37 cellular contexts compared by ENCODE assay signal in the genomic region with DNA sequence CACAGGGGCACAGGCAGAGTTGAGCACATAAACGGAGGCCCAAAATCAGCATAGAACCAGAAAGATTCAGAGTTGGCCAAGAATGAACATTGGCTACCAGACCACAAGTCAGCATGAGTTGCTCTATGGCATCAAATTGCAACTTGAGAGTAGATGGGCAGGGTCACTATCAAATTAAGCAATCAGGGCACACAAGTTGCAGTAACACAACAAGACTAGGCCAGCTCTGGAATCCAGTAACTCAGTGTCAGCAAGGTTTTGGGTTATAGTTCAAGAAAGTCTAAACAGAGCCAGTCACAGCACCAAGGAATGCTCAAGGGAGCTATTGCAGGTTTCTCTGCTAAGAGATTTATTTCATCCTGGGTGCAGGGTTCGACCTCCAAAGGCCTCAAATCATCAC. TPM values are rescaled to one million over a fixed set of nuclear protein-coding genes. Genes with fewer than 3 reads are reported as not detected.
DNase-seq lines count a peak whose midpoint lies in the region; ATAC-seq and TF ChIP-seq lines count a peak whose summit lies in the region.
"Had no signal": no experiment of that assay in that cellular context is flagged by ENCODE, and none has a peak within 500 bp of the region (broad histone marks: within the 10 kb centered on the region; RNA-seq: fewer than 3 reads in every experiment).

No MANE protein-coding gene starts in this region.

- H3K4me1 ChIP-seq in PC-3 (ENCODE audit: insufficient read depth, low read length), result peaks cover 7% of the 10 kb centered on the region
- peaks cover 4% of the 10 kb centered on the region for H3K4me1 ChIP-seq in parathyroid adenoma
- H3K4me1 ChIP-seq in gastroesophageal sphincter, result peaks cover 0 to 5% (median 0%) of the 10 kb centered on the region in 3 donors

- TF ChIP-seq CTCF in AG09319 (IDR thresholded peaks at IDR 0.05; ENCODE audit: low read depth, low read length) (no peak), PC-3 (conservative IDR thresholded peaks at IDR 0.05; ENCODE audit: low read depth, low read length) (no peak), parathyroid adenoma (IDR thresholded peaks at IDR 0.05) (no peak), gastroesophageal sphincter (IDR thresholded peaks at IDR 0.05) (no peak), coronary artery (IDR thresholded peaks at IDR 0.05) (no peak)

- peak; percentile 29 for DNase-seq in AG09319 (ENCODE audit: extremely low read depth, low read depth)
- DNase-seq in PC-3, result peak; percentile 14
- peak; percentile 73 for DNase-seq in fibroblast of peridontal ligament (ENCODE audit: extremely low read depth)
- DNase-seq in NAMALWA (ENCODE audit: low spot score), result no peak
- DNase-seq in COLO668 (lab: John Stamatoyannopoulos, UW; ENCODE audit: unreplicated experiment), result no peak
- DNase-seq in coronary artery (ENCODE audit: low spot score), result no peak
- DNase-seq: activated CD4-positive, alpha-beta T cell treated with anti-CD3 and anti-CD28 coated beads for 36 hours; activated CD8-positive, alpha-beta T cell treated with anti-CD3 and anti-CD28 coated beads, Interleukin-2, amount 10 ng/mL, durations not matched to agents 7 days and 5 days; activated naive CD4-positive, alpha-beta T cell treated with anti-CD3 and anti-CD28 coated beads for 36 hours; amygdala; brain microvascular endothelial cell; CD8-positive, alpha-beta memory T cell; DMS 273 treated with DMSO at 0.1 percent for 48 hours; EL; HCEC 1CT; head of caudate nucleus; kidney; MV-4-11; naive thymus-derived CD8-positive, alpha-beta T cell; NCI-H446 treated with DMSO at 0.1 percent for 48 hours; NCI-H774; occipital lobe; T1000 had no signal

- H3K27ac ChIP-seq in PC-3 (ENCODE audit: low read length), result no peak overlapping the region
- H3K27ac ChIP-seq in parathyroid adenoma, result no peak overlapping the region
- H3K27ac ChIP-seq in gastroesophageal sphincter, result no peak overlapping the region
- H3K27ac ChIP-seq in coronary artery, result no peak overlapping the region
- H3K27ac ChIP-seq: A549, brain microvascular endothelial cell, VCaP had no signal

- intact Hi-C loops in PC-3 (cut with micrococcal nuclease), result no loop called here

- no peak for TF ChIP-seq POLR2A in gastroesophageal sphincter (IDR thresholded peaks at IDR 0.05)

- H2AFZ ChIP-seq in PC-3 (ENCODE audit: low read length) (no peak overlapping the region), parathyroid adenoma (peak overlapping the region; percentile 47)

- no peak overlapping the region for H3K4me3 ChIP-seq in PC-3 (ENCODE audit: low read length)
- no peak overlapping the region for H3K4me3 ChIP-seq in parathyroid adenoma (ENCODE audit: low read depth, low read length)
- H3K4me3 ChIP-seq in gastroesophageal sphincter, result no peak overlapping the region
- no peak overlapping the region for H3K4me3 ChIP-seq in coronary artery
- H3K4me3 ChIP-seq: A549 had no signal

- H4K20me1 ChIP-seq in PC-3 (ENCODE audit: low read length), result no peaks in the 10 kb centered on the region

- TF ChIP-seq EP300 in gastroesophageal sphincter (IDR thresholded peaks at IDR 0.05), result no peak

- H3K9ac ChIP-seq in PC-3 (ENCODE audit: low read length), result no peak overlapping the region
- H3K9ac ChIP-seq in parathyroid adenoma, result no peak overlapping the region

- H3F3A ChIP-seq in PC-3 (ENCODE audit: low read length, unreplicated experiment), result no peaks in the 10 kb centered on the region

- 44 to 82% methylated on average over 2 of the region's 2 CpGs for WGBS in gastroesophageal sphincter (ENCODE audit: low coverage in 1 of 2), 2 donors

- CTCF ChIA-PET in PC-3 (lab: Charles Lee), result no interaction called here

- H3K36me3 ChIP-seq in PC-3 (ENCODE audit: low read depth, low read length), result no peaks in the 10 kb centered on the region
- H3K36me3 ChIP-seq in parathyroid adenoma (ENCODE audit: control insufficient read depth, insufficient read depth, low read length), result no peaks in the 10 kb centered on the region
- no peaks in the 10 kb centered on the region for H3K36me3 ChIP-seq in gastroesophageal sphincter
- H3K36me3 ChIP-seq: brain microvascular endothelial cell had no signal

- POLR2A ChIA-PET in PC-3 (lab: Charles Lee; ENCODE audit: unreplicated experiment), result no interaction called here

- H3K4me2 ChIP-seq in PC-3 (ENCODE audit: low read length), result no peak overlapping the region
- H3K4me2 ChIP-seq in parathyroid adenoma (ENCODE audit: low read length), result no peak overlapping the region
- H3K4me2 ChIP-seq: A549 had no signal

- H3K79me2 ChIP-seq in PC-3 (ENCODE audit: low read length), result no peaks in the 10 kb centered on the region
- no peaks in the 10 kb centered on the region for H3K79me2 ChIP-seq in parathyroid adenoma

- H3K27me3 ChIP-seq in PC-3 (ENCODE audit: low read length), result no peaks in the 10 kb centered on the region
- no peaks in the 10 kb centered on the region for H3K27me3 ChIP-seq in parathyroid adenoma (ENCODE audit: control insufficient read depth, insufficient read depth, low read length)
- no peaks in the 10 kb centered on the region for H3K27me3 ChIP-seq in gastroesophageal sphincter

- no peaks in the 10 kb centered on the region for H3K9me3 ChIP-seq in PC-3 (ENCODE audit: low read length)
- H3K9me3 ChIP-seq in parathyroid adenoma (ENCODE audit: control insufficient read depth, low read length), result no peaks in the 10 kb centered on the region
- H3K9me3 ChIP-seq in gastroesophageal sphincter, result no peaks in the 10 kb centered on the region
- H3K9me3 ChIP-seq: A549 had no signal

- no peak for ATAC-seq in PC-3
- no peak for ATAC-seq in gastroesophageal sphincter
- ATAC-seq: activated CD4-positive, alpha-beta T cell treated with anti-CD3 and anti-CD28 coated beads for 36 hours; activated CD8-positive, alpha-beta T cell treated with anti-CD3 and anti-CD28 coated beads, Interleukin-2, amount 10 ng/mL, durations not matched to agents 7 days and 5 days; naive thymus-derived CD8-positive, alpha-beta T cell; stimulated activated memory B cell treated with anti-CD40 and anti-IgM and Interleukin-4, amounts not matched to agents 10 μg/mL and 1 μg/mL and 100 μg/mL, for 72 hours had no signal

- no peaks in the 10 kb centered on the region for H3K9me2 ChIP-seq in PC-3 (replicated peaks; ENCODE audit: low read length)

- BruUV-seq in PC-3 (replicated peaks; lab: Mats Ljungman, UMichigan), result no TSS peak

RNA-seq across cellular contexts. Expression of a gene that starts 12.9 kb away (rescaled TPM):
- not detected in 2 replicates for total RNA-seq in PC-3 (2014; rRNA removed)
- not detected for total RNA-seq in gastroesophageal sphincter
- total RNA-seq: activated CD4-positive, alpha-beta T cell treated with anti-CD3 and anti-CD28 coated beads for 36 hours; activated CD8-positive, alpha-beta T cell treated with anti-CD3 and anti-CD28 coated beads, Interleukin-2, amount 10 ng/mL, durations not matched to agents 7 days and 5 days; activated naive CD4-positive, alpha-beta T cell treated with anti-CD3 and anti-CD28 coated beads for 36 hours; B cell; CD8-positive, alpha-beta memory T cell; chondrocyte; endothelial cell of umbilical vein; LHCN-M2; lower leg skin; mesothelial cell of epicardium; naive thymus-derived CD8-positive, alpha-beta T cell; occipital lobe; RPMI7951; SK-MEL-5; skeletal muscle tissue had no signal

RNA-seq across cellular contexts. Expression of a gene that starts 50.7 kb away (rescaled TPM):
- total RNA-seq in PC-3 (2014; rRNA removed) (32.5 and 34.7 TPM in 2 replicates), gastroesophageal sphincter (10 to 100 TPM; 10.9 to 39.5 (median 26.3) TPM)

Comparison
In these comparisons a context has a peak if more than half of its experiments do, and no peak if none do; other contexts are left out.
1. DNase-seq: peak in AG09319 (single experiment), PC-3 (single experiment) and fibroblast of peridontal ligament (single experiment); none in NAMALWA (single experiment), COLO668 (single experiment) and coronary artery (single experiment).